8 cellular contexts compared by ENCODE assay signal in the genomic region with DNA sequence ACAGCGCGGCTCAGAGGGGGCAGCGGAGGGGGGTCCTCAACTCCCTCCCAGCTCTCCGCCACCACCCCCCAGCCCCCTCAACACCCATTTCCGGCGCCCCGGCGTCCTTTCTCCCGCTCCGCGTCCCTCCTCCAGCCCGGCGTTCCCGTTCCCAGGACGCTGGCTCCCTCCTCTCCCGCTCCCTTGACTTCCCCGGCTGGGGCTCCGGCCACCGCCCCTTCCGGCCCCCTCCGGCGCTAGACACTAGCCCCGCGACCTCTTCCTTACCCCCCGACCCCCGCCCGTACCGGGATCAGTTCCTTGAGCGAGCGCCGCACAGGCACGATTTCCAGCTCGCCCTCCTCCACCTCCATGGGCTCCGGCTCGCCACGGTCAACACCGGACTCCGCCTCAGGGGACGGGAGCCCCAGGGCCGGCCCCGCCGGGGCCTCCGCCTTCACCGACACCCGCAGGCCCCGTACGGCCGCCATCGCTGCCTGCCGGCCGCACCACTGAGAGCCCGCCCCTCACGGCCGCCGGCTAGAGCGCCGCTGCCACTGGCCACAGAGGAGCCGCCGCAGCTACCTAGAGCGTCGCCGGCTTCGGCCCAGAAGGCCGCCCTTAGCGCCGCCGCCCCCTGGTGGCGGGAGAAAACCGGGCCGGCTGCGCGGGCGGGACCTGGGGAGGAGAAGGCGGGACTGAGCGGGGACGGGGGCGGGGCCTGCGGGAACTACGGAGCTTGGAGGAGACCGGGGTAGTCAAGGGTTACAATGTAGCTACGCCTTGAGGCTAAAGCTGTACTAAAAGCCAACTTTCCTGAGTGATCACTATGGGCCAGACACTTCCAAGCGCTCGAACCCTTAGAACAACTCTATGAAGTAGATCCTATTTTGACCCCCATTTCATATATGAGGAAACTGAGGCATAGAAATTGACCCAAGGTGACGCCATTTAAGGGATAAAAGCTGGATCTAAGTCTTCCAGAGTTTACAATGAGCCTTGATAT. TPM values are rescaled to one million over a fixed set of nuclear protein-coding genes. Genes with fewer than 3 reads are reported as not detected.
DNase-seq lines count a peak whose midpoint lies in the region; TF ChIP-seq lines count a peak whose summit lies in the region.

A gene with protein sequence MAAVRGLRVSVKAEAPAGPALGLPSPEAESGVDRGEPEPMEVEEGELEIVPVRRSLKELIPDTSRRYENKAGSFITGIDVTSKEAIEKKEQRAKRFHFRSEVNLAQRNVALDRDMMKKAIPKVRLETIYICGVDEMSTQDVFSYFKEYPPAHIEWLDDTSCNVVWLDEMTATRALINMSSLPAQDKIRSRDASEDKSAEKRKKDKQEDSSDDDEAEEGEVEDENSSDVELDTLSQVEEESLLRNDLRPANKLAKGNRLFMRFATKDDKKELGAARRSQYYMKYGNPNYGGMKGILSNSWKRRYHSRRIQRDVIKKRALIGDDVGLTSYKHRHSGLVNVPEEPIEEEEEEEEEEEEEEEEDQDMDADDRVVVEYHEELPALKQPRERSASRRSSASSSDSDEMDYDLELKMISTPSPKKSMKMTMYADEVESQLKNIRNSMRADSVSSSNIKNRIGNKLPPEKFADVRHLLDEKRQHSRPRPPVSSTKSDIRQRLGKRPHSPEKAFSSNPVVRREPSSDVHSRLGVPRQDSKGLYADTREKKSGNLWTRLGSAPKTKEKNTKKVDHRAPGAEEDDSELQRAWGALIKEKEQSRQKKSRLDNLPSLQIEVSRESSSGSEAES (minus strand): TSS at position 493 of the 985 bp plus-strand sequence. CDS start 23 bp downstream, at position 470.

- no peaks in the 10 kb centered on the region for H4K20me1 ChIP-seq in H9 (ENCODE audit: control insufficient read depth, insufficient read depth, insufficient read length)

- H3K4me2 ChIP-seq in H9 (ENCODE audit: insufficient read depth, insufficient read length, low read length) = peak within 1 kb of the TSS; percentile 60

- DNase-seq in GF-D8 (lab: John Stamatoyannopoulos, UW) = peak; percentile 34
- DNase-seq in H9 = peak; percentile 94
- peak; percentile 82 for DNase-seq in M059J (ENCODE audit: low read depth)
- DNase-seq in SHP77 treated with DMSO at 0.1 percent for 48 hours (lab: John Stamatoyannopoulos, UW) = peak; percentile 80
- DNase-seq in activated gamma-delta T cell (lab: John Stamatoyannopoulos, UW) = peak; percentile 82
- DNase-seq in fibroblast of villous mesenchyme (ENCODE audit: low read depth) = peak; percentile 95
- DNase-seq in neural crest cell (ENCODE audit: low read depth, low spot score) = peak; percentile 87

- no peaks in the 10 kb centered on the region for H3K9me3 Mint-ChIP-seq in H9
- no peaks in the 10 kb centered on the region for H3K9me3 Mint-ChIP-seq in neural crest cell

- no CpG with 5 or more reads among the region's 84 CpGs for WGBS in H9 (ENCODE audit: extremely low coverage, insufficient read length, low lambda C conversion rate)

- TF ChIP-seq CTCF in H9 (conservative IDR thresholded peaks at IDR 0.05) = peak; percentile 92
- TF ChIP-seq CTCF in fibroblast of villous mesenchyme (IDR thresholded peaks at IDR 0.05; ENCODE audit: insufficient read depth, low read depth, low read length) = peak; percentile 91
- peak; percentile 93 for TF ChIP-seq CTCF in neural crest cell (conservative IDR thresholded peaks at IDR 0.05)

- H3K9me3 ChIP-seq in H9 (ENCODE audit: control insufficient read depth, low read depth, low read length) (no peaks in the 10 kb centered on the region), stomach smooth muscle (ENCODE audit: control insufficient read depth in 2 of 2, low read length in 2 of 2) (no peaks in the 10 kb centered on the region)

- H3K27ac ChIP-seq in H9 (ENCODE audit: insufficient read length, low read depth, low read length) (no peak within 1 kb of the TSS), stomach smooth muscle (ENCODE audit: low read length) (peak within 1 kb of the TSS; percentile 84)

- H2BK12ac ChIP-seq in H9 (ENCODE audit: insufficient read length, low read depth, low read length) = no peak within 1 kb of the TSS

- H2BK5ac ChIP-seq in H9 (ENCODE audit: insufficient read length, low read length) = no peak within 1 kb of the TSS

- H4K91ac ChIP-seq in H9 (ENCODE audit: insufficient read length, low read depth, low read length) = no peak within 1 kb of the TSS

- H2BK20ac ChIP-seq in H9 (ENCODE audit: low read depth, low read length, poor library complexity, severe bottlenecking) = no peak within 1 kb of the TSS

- H3K4me3 Mint-ChIP-seq in H9 (peak within 1 kb of the TSS; percentile 94 to 98), neural crest cell (peak within 1 kb of the TSS; percentile 99)

- H3K4me1 Mint-ChIP-seq in H9 (peaks cover 12 to 18% of the 10 kb centered on the region in 2 experiments), neural crest cell (peaks cover 19% of the 10 kb centered on the region)

- H2AK5ac ChIP-seq in H9 (ENCODE audit: insufficient read length, low read length) = no peak within 1 kb of the TSS

- H2AFZ ChIP-seq in H9 (ENCODE audit: low read length) = peak within 1 kb of the TSS; percentile 85

- peaks cover 7% of the 10 kb centered on the region for H3K79me1 ChIP-seq in H9 (ENCODE audit: insufficient read depth, low read depth, low read length, poor library complexity, severe bottlenecking)

- no peak within 1 kb of the TSS for H2BK120ac ChIP-seq in H9 (ENCODE audit: low read depth, low read length, poor library complexity, severe bottlenecking)

- H3K27me3 Mint-ChIP-seq in H9 (ENCODE audit: low read depth) (peaks cover 13% of the 10 kb centered on the region), neural crest cell (ENCODE audit: low read depth) (peaks cover 6% of the 10 kb centered on the region)

- H3T11ph ChIP-seq in H9 (ENCODE audit: low read length) = no peak within 1 kb of the TSS

- H3K36me3 Mint-ChIP-seq in H9 (ENCODE audit: insufficient read depth in 1 of 3, low read depth in 3 of 3) (peaks cover 11 to 30% (median 28%) of the 10 kb centered on the region in 3 experiments; a peak in 6 of 7 replicates), neural crest cell (ENCODE audit: low read depth) (no peaks in the 10 kb centered on the region)

- no peak within 1 kb of the TSS for H3K23ac ChIP-seq in H9 (ENCODE audit: insufficient read length, low read depth, low read length)

- no peak within 1 kb of the TSS for H4K5ac ChIP-seq in H9 (ENCODE audit: insufficient read length, low read depth, low read length)

- H3K9ac ChIP-seq in H9 (ENCODE audit: extremely low read depth, insufficient read length, low read length) = peak within 1 kb of the TSS; percentile 89
- H3K9ac ChIP-seq in stomach smooth muscle (ENCODE audit: low read length in 2 of 2) = peak within 1 kb of the TSS; percentile 80 to 93

- no peak within 1 kb of the TSS for H4K8ac ChIP-seq in H9 (replicated peaks; ENCODE audit: insufficient read length, low read depth, low read length)

- H3K4me1 ChIP-seq in H9 (ENCODE audit: insufficient read depth, low read length) (no peaks in the 10 kb centered on the region), stomach smooth muscle (ENCODE audit: control insufficient read depth, insufficient read depth, low read length) (peaks cover 9% of the 10 kb centered on the region)

- no peak within 1 kb of the TSS for H3K56ac ChIP-seq in H9 (ENCODE audit: insufficient read length, low read depth, low read length)

- H3K14ac ChIP-seq in H9 (ENCODE audit: insufficient read depth, low read length) = peak within 1 kb of the TSS; percentile 98; the same call in 1 of the 2 replicates

- H3K18ac ChIP-seq in H9 (ENCODE audit: insufficient read length, low read depth, low read length) = peak within 1 kb of the TSS; percentile 94

- no peak within 1 kb of the TSS for H2BK15ac ChIP-seq in H9 (ENCODE audit: low read depth, low read length)

- H3K4me3 ChIP-seq in fibroblast of villous mesenchyme (ENCODE audit: low read depth, low read length) (peak within 1 kb of the TSS; percentile 95), stomach smooth muscle (ENCODE audit: low read length in 2 of 2) (peak within 1 kb of the TSS; percentile 77 to 81)

- H3K23me2 ChIP-seq in H9 (ENCODE audit: insufficient read length, low read depth, low read length, poor library complexity, severe bottlenecking) = no peaks in the 10 kb centered on the region

- H3K27me3 ChIP-seq in H9 (ENCODE audit: insufficient read depth, low read length) = no peaks in the 10 kb centered on the region
- H3K27me3 ChIP-seq in stomach smooth muscle (ENCODE audit: control insufficient read depth in 1 of 2, insufficient read depth in 2 of 2, low read length in 2 of 2) = no peaks in the 10 kb centered on the region

- H3K4ac ChIP-seq in H9 (ENCODE audit: low read depth, low read length) = no peak within 1 kb of the TSS

- peaks cover 8% of the 10 kb centered on the region; the same call in 1 of the 2 replicates for H3K79me2 ChIP-seq in H9 (ENCODE audit: insufficient read depth, low read length)

- H3K27ac Mint-ChIP-seq in H9 (peak within 1 kb of the TSS in 2 of 3 experiments; percentile 96 to 97; a peak in 5 of 7 replicates), neural crest cell (ENCODE audit: unreplicated experiment) (peak within 1 kb of the TSS; percentile 96)

- peaks cover 0 to 8% of the 10 kb centered on the region in 2 donors for H3K36me3 ChIP-seq in stomach smooth muscle (ENCODE audit: control insufficient read depth in 2 of 2, insufficient read depth in 2 of 2, low read length in 2 of 2)

RNA-seq across cellular contexts. Expression of the gene that starts here (rescaled TPM):
- total RNA-seq in H9 (2021) (43.0 and 45.7 TPM in 2 replicates), fibroblast of villous mesenchyme (17.7 and 26.3 TPM in 2 replicates), neural crest cell (61.5 and 65.6 TPM in 2 replicates)
- 13.4 and 24.8 TPM in 2 replicates for total RNA-seq in M059J (2014; rRNA removed; shearing (Covaris generic))

Comparison
In these comparisons a context has a peak if more than half of its experiments do, and no peak if none do; other contexts are left out.
1. DNase-seq: peak in every context shown above with its lines; median percentile 95 in fibroblast of villous mesenchyme; 94 in H9; 87 in neural crest cell; 82 in M059J; 82 in activated gamma-delta T cell; 80 in SHP77 treated with DMSO at 0.1 percent for 48 hours; 34 in GF-D8.